In the genomic region with DNA sequence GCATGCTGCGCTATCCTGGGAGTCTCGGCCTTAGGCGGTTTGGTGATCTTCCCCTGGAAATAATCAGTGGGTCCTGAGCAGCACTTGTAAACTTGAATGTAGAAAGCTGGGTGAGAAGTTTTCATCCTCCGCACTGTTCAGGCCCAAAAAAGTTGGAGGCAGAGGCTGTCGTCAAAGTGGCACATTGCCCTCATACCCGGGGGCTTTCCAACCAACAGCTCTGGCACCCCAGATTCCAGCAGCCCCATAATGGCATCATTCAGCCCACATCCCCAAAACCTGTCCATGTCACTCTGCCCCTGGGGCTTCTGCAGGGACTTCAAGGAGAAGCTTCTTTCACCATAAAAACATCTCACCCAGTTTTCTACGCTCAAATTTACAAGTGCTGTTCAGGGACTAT, we compare ENCODE assay signal across 18 cellular contexts.
"Had no signal": no experiment of that assay in that cellular context is flagged by ENCODE, and none has a peak within 500 bp of the region (broad histone marks: within the 10 kb centered on the region; RNA-seq: fewer than 3 reads in every experiment).

No MANE protein-coding gene starts in this region.

- DNase-seq: activated CD4-positive, alpha-beta memory T cell treated with anti-CD3 and anti-CD28 coated beads, Interleukin-2, amount 10 ng/mL, durations not matched to agents 7 days and 5 days; activated CD4-positive, alpha-beta T cell treated with anti-CD3 and anti-CD28 coated beads for 4 hours; activated CD8-positive, alpha-beta memory T cell treated with anti-CD3 and anti-CD28 coated beads, Interleukin-2, amount 10 ng/mL, durations not matched to agents 7 days and 5 days; activated naive CD4-positive, alpha-beta T cell treated with Interleukin-2 at 50 U/mL for 16 hours; caudate nucleus; endodermal cell; foreskin melanocyte; naive thymus-derived CD4-positive, alpha-beta T cell; SW 1271; T-helper 2 cell had no signal

- H3K36me3 Mint-ChIP-seq: activated CD8-positive, alpha-beta memory T cell treated with anti-CD3 and anti-CD28 coated beads, Interleukin-2, amount 10 ng/mL, durations not matched to agents 7 days and 5 days; brain; memory B cell; naive thymus-derived CD4-positive, alpha-beta T cell; type B pancreatic cell had no signal

- H3K27ac ChIP-seq: epithelial cell of prostate, skin epidermis had no signal

- H3K4me3 Mint-ChIP-seq: activated CD4-positive, alpha-beta memory T cell treated with anti-CD3 and anti-CD28 coated beads, Interleukin-2, amount 10 ng/mL, durations not matched to agents 7 days and 5 days; activated CD8-positive, alpha-beta memory T cell treated with anti-CD3 and anti-CD28 coated beads, Interleukin-2, amount 10 ng/mL, durations not matched to agents 7 days and 5 days; brain; endodermal cell; memory B cell; stimulated activated naive CD8-positive, alpha-beta T cell treated with anti-CD3 and anti-CD28 coated beads, Interleukin-15, Interleukin-2, amounts not matched to agents 100 ng/mL and 50 ng/mL, for 24 hours; type B pancreatic cell had no signal

- H3K9me3 ChIP-seq: mucosa of descending colon had no signal

- H3K27me3 Mint-ChIP-seq: stimulated activated naive CD8-positive, alpha-beta T cell treated with anti-CD3 and anti-CD28 coated beads, Interleukin-15, Interleukin-2, amounts not matched to agents 100 ng/mL and 50 ng/mL, for 24 hours had no signal

- H3K9me3 Mint-ChIP-seq: activated CD4-positive, alpha-beta memory T cell treated with anti-CD3 and anti-CD28 coated beads, Interleukin-2, amount 10 ng/mL, durations not matched to agents 7 days and 5 days; endodermal cell; memory B cell; stimulated activated naive CD8-positive, alpha-beta T cell treated with anti-CD3 and anti-CD28 coated beads, Interleukin-15, Interleukin-2, amounts not matched to agents 100 ng/mL and 50 ng/mL, for 24 hours; type B pancreatic cell had no signal

- ATAC-seq: activated CD8-positive, alpha-beta memory T cell treated with anti-CD3 and anti-CD28 coated beads, Interleukin-2, amount 10 ng/mL, durations not matched to agents 7 days and 5 days; mucosa of descending colon; naive thymus-derived CD4-positive, alpha-beta T cell had no signal

- FAIRE-seq: colon had no signal

- H3K27ac Mint-ChIP-seq: activated CD4-positive, alpha-beta memory T cell treated with anti-CD3 and anti-CD28 coated beads, Interleukin-2, amount 10 ng/mL, durations not matched to agents 7 days and 5 days; activated CD8-positive, alpha-beta memory T cell treated with anti-CD3 and anti-CD28 coated beads, Interleukin-2, amount 10 ng/mL, durations not matched to agents 7 days and 5 days; endodermal cell; memory B cell; stimulated activated naive CD8-positive, alpha-beta T cell treated with anti-CD3 and anti-CD28 coated beads, Interleukin-15, Interleukin-2, amounts not matched to agents 100 ng/mL and 50 ng/mL, for 24 hours; type B pancreatic cell had no signal

- H3K4me3 ChIP-seq: mucosa of descending colon, skin epidermis had no signal
